In the genomic region with DNA sequence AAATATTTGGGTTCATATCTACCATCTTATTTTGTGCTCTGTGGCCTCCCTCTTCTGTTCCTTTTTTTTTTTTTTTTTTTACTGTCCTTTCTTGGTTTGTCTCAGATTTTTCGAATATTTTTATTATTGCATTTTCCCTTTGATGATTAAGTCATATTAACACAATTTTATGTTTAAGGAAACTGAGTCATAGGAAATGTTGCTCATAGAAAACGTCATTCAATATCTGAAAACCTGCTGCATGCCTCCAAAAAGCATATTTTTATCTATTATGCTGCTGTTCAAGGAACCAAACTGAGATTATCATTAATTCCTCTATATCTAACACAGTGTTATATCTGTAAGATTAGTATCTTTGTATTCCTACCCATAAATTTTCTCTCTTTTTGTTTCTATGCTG, we compare ENCODE assay signal across 1 cellular context.
TF ChIP-seq lines count a peak whose summit lies in the region.

No MANE protein-coding gene starts in this region.

TF ChIP-seq in endothelial cell of umbilical vein, 7 proteins besides CTCF, POLR2A, EP300 and RAD21 (continued from another document):
- peak; percentile 65 for TF ChIP-seq FOS (IDR thresholded peaks at IDR 0.05; ENCODE audit: borderline replicate concordance, insufficient read depth, low read length)
- peak; percentile 71 for TF ChIP-seq JUN (IDR thresholded peaks at IDR 0.05; ENCODE audit: borderline replicate concordance, insufficient read depth, insufficient read length, low read depth)
